Comparison of ENCODE assay signal across 2 cellular contexts in genomic region chr22:20785415-20785814, GRCh38.
TF ChIP-seq lines count a peak whose summit lies in the region.

No MANE protein-coding gene starts in this region.

TF ChIP-seq in liver, 16 proteins besides CTCF, POLR2A, EP300 and RAD21:
- TF ChIP-seq RXRA (IDR thresholded peaks at IDR 0.05) (no peak), HNF4G (IDR thresholded peaks at IDR 0.05) (no peak), SP1 (IDR thresholded peaks at IDR 0.05) (no peak), YY1 (IDR thresholded peaks at IDR 0.05) (no peak), EGR1 (IDR thresholded peaks at IDR 0.05; ENCODE audit: low read depth in 2 of 2) (no peak), NR2F2 (IDR thresholded peaks at IDR 0.05) (no peak), ATF3 (IDR thresholded peaks at IDR 0.05) (no peak), HNF4A (conservative IDR thresholded peaks at IDR 0.05) (no peak), REST (IDR thresholded peaks at IDR 0.05) (no peak), JUND (IDR thresholded peaks at IDR 0.05) (no peak), TAF1 (conservative IDR thresholded peaks at IDR 0.05) (no peak), ZBTB33 (IDR thresholded peaks at IDR 0.05) (no peak), GABPA (IDR thresholded peaks at IDR 0.05 in 1 of 2, conservative IDR thresholded peaks at IDR 0.05 in 1 of 2) (no peak), FOXA1 (IDR thresholded peaks at IDR 0.05) (no peak)

TF ChIP-seq in HepG2, 621 proteins besides CTCF, POLR2A, EP300 and RAD21:
- TF ChIP-seq ZZZ3 (CRISPR knock-in tag; IDR thresholded peaks at IDR 0.05; ENCODE audit: borderline replicate concordance) (no peak), PLSCR1 (CRISPR knock-in tag; IDR thresholded peaks at IDR 0.05; ENCODE audit: borderline replicate concordance) (no peak)
